ENCODE assay signal across 1 cellular context in the genomic region with DNA sequence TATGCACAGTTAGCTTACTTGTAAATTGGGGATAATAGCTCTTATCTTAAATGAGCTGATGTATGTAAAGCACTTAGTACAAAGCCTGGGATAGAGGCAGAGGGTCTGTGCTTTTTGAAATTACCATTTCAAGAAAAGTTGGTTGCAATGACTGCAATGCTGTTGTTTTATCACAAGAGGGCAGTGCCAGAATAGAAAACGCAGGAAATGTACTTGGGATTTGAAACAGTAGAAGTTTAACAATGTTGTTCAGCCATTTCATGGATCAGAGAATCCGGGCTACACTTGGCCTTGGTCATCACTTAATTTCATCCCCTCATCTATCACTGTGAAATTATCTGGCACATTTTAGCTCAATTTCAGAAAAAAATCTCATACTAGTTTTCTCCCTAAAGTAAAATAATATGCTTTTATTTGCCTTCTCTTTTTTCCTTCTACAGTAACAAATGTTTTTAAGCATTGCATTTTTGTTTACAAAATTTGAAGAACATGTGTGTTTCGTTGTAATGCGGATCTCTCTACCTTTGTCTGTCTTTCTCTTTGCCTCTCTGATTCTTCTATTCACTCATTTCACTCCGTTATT.
A peak's percentile ranks its signal among the peaks of the same experiment; 100 is the strongest.
TF ChIP-seq lines count a peak whose summit lies in the region.

No MANE protein-coding gene starts in this region.

TF ChIP-seq in GM12878, 131 proteins besides CTCF, POLR2A, EP300 and RAD21 (continued from another document):
- TF ChIP-seq ZNF592 (IDR thresholded peaks at IDR 0.05) (0 out of 2 replicates have a peak, but pooled peaks have one; percentile 18), MYC (IDR thresholded peaks at IDR 0.05; ENCODE audit: insufficient read depth, insufficient read length, insufficient replicate concordance, low read length, severe bottlenecking) (no peak), E2F8 (IDR thresholded peaks at IDR 0.05; ENCODE audit: low read depth, partially characterized antibody) (no peak), BMI1 (IDR thresholded peaks at IDR 0.05; ENCODE audit: borderline replicate concordance) (no peak), NBN (IDR thresholded peaks at IDR 0.05) (no peak), STAT1 (conservative IDR thresholded peaks at IDR 0.05) (no peak), SKIL (IDR thresholded peaks at IDR 0.05; ENCODE audit: low read depth, poor library complexity, severe bottlenecking) (no peak), MLLT1 (IDR thresholded peaks at IDR 0.05) (no peak), SMC3 (IDR thresholded peaks at IDR 0.05; ENCODE audit: borderline replicate concordance, low read length) (peak; percentile 51; the same call in 1 of the 2 replicates), YY1 (IDR thresholded peaks at IDR 0.05; ENCODE audit: low read depth, low read length) (peak; percentile 29; the same call in 1 of the 2 replicates)
- TF ChIP-seq, protein P1, sequence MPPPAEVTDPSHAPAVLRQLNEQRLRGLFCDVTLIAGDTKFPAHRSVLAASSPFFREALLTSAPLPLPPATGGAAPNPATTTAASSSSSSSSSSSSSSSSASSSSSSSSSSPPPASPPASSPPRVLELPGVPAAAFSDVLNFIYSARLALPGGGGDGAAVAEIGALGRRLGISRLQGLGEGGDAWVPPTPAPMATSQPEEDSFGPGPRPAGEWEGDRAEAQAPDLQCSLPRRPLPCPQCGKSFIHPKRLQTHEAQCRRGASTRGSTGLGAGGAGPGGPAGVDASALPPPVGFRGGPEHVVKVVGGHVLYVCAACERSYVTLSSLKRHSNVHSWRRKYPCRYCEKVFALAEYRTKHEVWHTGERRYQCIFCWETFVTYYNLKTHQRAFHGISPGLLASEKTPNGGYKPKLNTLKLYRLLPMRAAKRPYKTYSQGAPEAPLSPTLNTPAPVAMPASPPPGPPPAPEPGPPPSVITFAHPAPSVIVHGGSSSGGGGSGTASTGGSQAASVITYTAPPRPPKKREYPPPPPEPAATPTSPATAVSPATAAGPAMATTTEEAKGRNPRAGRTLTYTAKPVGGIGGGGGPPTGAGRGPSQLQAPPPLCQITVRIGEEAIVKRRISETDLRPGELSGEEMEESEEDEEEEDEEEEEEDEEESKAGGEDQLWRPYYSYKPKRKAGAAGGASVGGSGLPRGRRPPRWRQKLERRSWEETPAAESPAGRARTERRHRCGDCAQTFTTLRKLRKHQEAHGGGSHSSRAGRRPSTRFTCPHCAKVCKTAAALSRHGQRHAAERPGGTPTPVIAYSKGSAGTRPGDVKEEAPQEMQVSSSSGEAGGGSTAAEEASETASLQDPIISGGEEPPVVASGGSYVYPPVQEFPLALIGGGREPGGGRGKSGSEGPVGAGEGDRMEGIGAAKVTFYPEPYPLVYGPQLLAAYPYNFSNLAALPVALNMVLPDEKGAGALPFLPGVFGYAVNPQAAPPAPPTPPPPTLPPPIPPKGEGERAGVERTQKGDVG (CRISPR knock-in tag; IDR thresholded peaks at IDR 0.05), result no peak
TF ChIP-seq in GM12878: peak in this region for 3.
